8 cellular contexts compared by ENCODE assay signal in the genomic region with DNA sequence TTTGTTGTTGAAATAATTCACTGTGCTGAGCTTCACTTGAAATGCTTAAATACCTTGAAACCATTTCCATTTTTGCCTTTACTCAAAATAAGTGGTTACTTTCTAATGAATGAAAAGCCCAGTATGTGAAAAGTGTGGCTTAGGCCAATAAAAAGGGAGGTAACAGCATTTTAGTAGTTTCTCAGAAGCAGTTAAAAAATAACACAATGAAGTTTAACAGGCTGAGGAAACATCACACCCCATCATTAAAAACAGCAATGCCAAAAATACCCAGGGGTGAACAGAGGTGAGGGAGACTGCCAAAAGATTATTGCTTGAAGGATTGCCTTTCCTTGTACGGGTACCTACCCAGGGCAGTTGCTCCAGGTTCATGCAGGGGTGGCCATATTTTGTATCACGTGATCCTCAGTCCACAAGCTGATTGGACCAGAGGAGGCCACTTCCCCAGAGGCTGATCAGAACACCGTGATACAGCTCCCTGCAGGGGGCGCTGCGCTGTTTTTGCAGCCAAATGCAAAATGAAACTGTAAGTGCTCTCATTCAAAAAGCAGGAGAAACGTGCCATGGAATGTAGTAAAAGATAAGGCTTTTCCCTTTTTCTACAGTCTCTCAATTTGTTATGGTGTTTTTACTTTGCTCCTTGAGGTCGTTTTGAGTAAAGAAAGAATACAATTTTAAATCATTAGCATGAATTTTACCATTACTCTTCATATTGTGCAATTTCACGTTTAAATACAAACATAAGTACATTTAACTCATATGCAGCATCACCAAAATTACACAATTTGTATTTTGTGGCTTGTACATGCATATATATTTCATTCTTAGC.
DNase-seq lines count a peak whose midpoint lies in the region; ATAC-seq and TF ChIP-seq lines count a peak whose summit lies in the region.

No MANE protein-coding gene starts in this region.

- no peak for TF ChIP-seq POLR2A in prostate gland (IDR thresholded peaks at IDR 0.05)

- H3K27me3 ChIP-seq in BE2C (no peaks in the 10 kb centered on the region), OCI-LY1 (ENCODE audit: insufficient read depth, low read length) (no peaks in the 10 kb centered on the region), heart right ventricle (no peaks in the 10 kb centered on the region), prostate gland (replicated peaks; ENCODE audit: insufficient read depth) (no peaks in the 10 kb centered on the region)

- no peak overlapping the region for H3K9ac ChIP-seq in OCI-LY1 (ENCODE audit: low read length)

- H3K4me3 ChIP-seq in BE2C (ENCODE audit: low read depth, low read length) (peak overlapping the region; percentile 32), OCI-LY1 (ENCODE audit: low read depth, low read length, poor library complexity, severe bottlenecking) (no peak overlapping the region), heart right ventricle (peak overlapping the region in 5 of 10 donors; percentile 19 to 36 (median 26)), prostate gland (no peak overlapping the region)

- intact Hi-C loops in heart right ventricle (cut with DNase I) (loop anchor here in 7 of 10 donors (1.0 to 10.0 kb wide), 10 partner anchors 70 to 329 kb away; partner anchors contain the start of gene SH3BP4 (in 1 of the 7)), prostate gland (cut with DNase I) (no loop called here)

- no peak overlapping the region for H2AFZ ChIP-seq in OCI-LY1 (ENCODE audit: low read length)

- no peaks in the 10 kb centered on the region for H3K9me3 ChIP-seq in BE2C
- no peaks in the 10 kb centered on the region for H3K9me3 ChIP-seq in OCI-LY1 (ENCODE audit: low read length)
- no peaks in the 10 kb centered on the region for H3K9me3 ChIP-seq in heart right ventricle
- no peaks in the 10 kb centered on the region for H3K9me3 ChIP-seq in prostate gland

- DNase-seq in BE2C (peak; percentile 94), HCEC 1CT (peak; percentile 92), amygdala (lab: John Stamatoyannopoulos, UW) (peak in 55 of 56 donors; percentile 15 to 94 (median 73)), heart right ventricle (peak; percentile 79 to 91), prostate gland (ENCODE audit: low spot score) (peak; percentile 84)

- no peaks in the 10 kb centered on the region for H4K20me1 ChIP-seq in OCI-LY1 (ENCODE audit: insufficient read depth, low read length)

- no peaks in the 10 kb centered on the region for H3K79me2 ChIP-seq in OCI-LY1 (ENCODE audit: insufficient read depth, low read length)

- TF ChIP-seq CTCF in BE2C (IDR thresholded peaks at IDR 0.05; ENCODE audit: low read depth, low read length) (peak; percentile 96), OCI-LY1 (IDR thresholded peaks at IDR 0.05; ENCODE audit: low read length) (peak; percentile 63), heart right ventricle (IDR thresholded peaks at IDR 0.05) (peak; percentile 59 to 90 (median 81)), prostate gland (IDR thresholded peaks at IDR 0.05) (peak; percentile 40 to 86 (median 74))

- H3K4me2 ChIP-seq in OCI-LY1 (ENCODE audit: low read length): no peak overlapping the region; the same call in 1 of the 2 replicates

- peaks cover 22% of the 10 kb centered on the region for H3K4me1 ChIP-seq in BE2C
- no peaks in the 10 kb centered on the region for H3K4me1 ChIP-seq in OCI-LY1 (ENCODE audit: insufficient read depth, low read length, severe bottlenecking)
- H3K4me1 ChIP-seq in heart right ventricle: peaks cover 0 to 32% (median 19%) of the 10 kb centered on the region in 9 donors
- no peaks in the 10 kb centered on the region for H3K4me1 ChIP-seq in prostate gland (replicated peaks)

- H3F3A ChIP-seq in OCI-LY1 (ENCODE audit: insufficient read depth, low read length): no peaks in the 10 kb centered on the region

- H3K36me3 ChIP-seq in BE2C: no peaks in the 10 kb centered on the region
- no peaks in the 10 kb centered on the region for H3K36me3 ChIP-seq in OCI-LY1 (ENCODE audit: insufficient read depth, low read length)
- H3K36me3 ChIP-seq in heart right ventricle: no peaks in the 10 kb centered on the region
- H3K36me3 ChIP-seq in prostate gland: no peaks in the 10 kb centered on the region

- H3K27ac ChIP-seq in OCI-LY1 (ENCODE audit: low read depth, low read length, poor library complexity, severe bottlenecking) (no peak overlapping the region), heart right ventricle (peak overlapping the region in 5 of 10 donors; percentile 28 to 55 (median 30)), prostate gland (no peak overlapping the region)

- WGBS in heart right ventricle, 2 donors: 22 to 32% methylated on average over 8 of the region's 8 CpGs
- WGBS in prostate gland: 27% methylated on average over 8 of the region's 8 CpGs

- no peaks in the 10 kb centered on the region for H3K9me2 ChIP-seq in OCI-LY1 (ENCODE audit: low read depth, low read length)

- ATAC-seq in heart right ventricle (peak; percentile 90 to 99 (median 98)), GM18861 (IDR thresholded peaks at IDR 0.05; ENCODE audit: unreplicated experiment) (no peak), GM19452 (IDR thresholded peaks at IDR 0.05; ENCODE audit: unreplicated experiment) (no peak)

Comparison
In these comparisons a context has a peak if more than half of its experiments do, and no peak if none do; other contexts are left out.
1. ATAC-seq: peak in heart right ventricle (8 of 8); none in GM18861 (single experiment) and GM19452 (single experiment).
2. Peak in every context shown above with its lines, with median percentiles within 50 percentile points of each other: DNase-seq and CTCF ChIP-seq.